In the genomic region with DNA sequence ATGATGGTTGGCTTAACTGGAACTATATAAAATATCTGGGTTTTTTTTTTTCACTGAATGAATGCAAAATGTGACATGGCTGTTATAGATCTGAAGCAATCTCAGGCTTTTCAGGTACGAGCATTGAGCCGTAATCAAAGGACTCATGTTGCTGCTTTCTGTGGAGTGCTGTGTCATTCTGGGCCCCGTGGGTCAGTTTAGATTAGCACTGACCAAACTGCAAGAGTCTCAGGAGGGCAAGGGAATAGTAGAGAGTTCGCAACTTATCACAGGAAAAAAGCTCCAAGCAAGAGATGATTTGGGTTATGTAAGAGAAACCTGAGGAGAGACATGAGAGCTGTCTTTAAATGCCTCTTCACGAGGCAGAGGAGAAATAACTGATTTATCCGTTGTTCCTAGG, we compare ENCODE assay signal across 1 cellular context.
TF ChIP-seq lines count a peak whose summit lies in the region.

No MANE protein-coding gene starts in this region.

TF ChIP-seq in K562, 482 proteins besides CTCF, POLR2A, EP300 and RAD21 (continues in another document):
- TF ChIP-seq ZNF354B (CRISPR knock-in tag; IDR thresholded peaks at IDR 0.05) (no peak), IRF2 (CRISPR knock-in tag; IDR thresholded peaks at IDR 0.05) (no peak), POLR3A (IDR thresholded peaks at IDR 0.05; ENCODE audit: borderline replicate concordance, extremely low read depth, insufficient read depth, insufficient read length) (no peak), CLOCK (CRISPR knock-in tag; IDR thresholded peaks at IDR 0.05; ENCODE audit: borderline replicate concordance) (no peak), ATF2 (CRISPR knock-in tag; IDR thresholded peaks at IDR 0.05) (no peak), CEBPB (tag; IDR thresholded peaks at IDR 0.05) (0 out of 2 replicates have a peak, but pooled peaks have one; percentile 14), XRCC3 (IDR thresholded peaks at IDR 0.05) (no peak), SRSF3 (IDR thresholded peaks at IDR 0.05; ENCODE audit: insufficient read depth, low read length) (no peak), STAG1 (CRISPR knock-in tag; IDR thresholded peaks at IDR 0.05; ENCODE audit: borderline replicate concordance) (no peak), SRSF7 (optimal IDR thresholded peaks at IDR 0.05; ENCODE audit: low read depth, low read length) (no peak), MAFF (IDR thresholded peaks at IDR 0.05; ENCODE audit: low read length) (peak; percentile 67; the same call in 1 of the 2 replicates), CBX1 (IDR thresholded peaks at IDR 0.05; ENCODE audit: low read depth) (no peak), RCOR1 (IDR thresholded peaks at IDR 0.05; ENCODE audit: borderline replicate concordance in 1 of 2, low read depth in 2 of 2, low read length in 2 of 2) (peak in 1 of 2 experiments; percentile 84; a peak in 2 of 4 replicates), FUS (optimal IDR thresholded peaks at IDR 0.05; ENCODE audit: low read depth, low read length) (no peak), ZNF175 (CRISPR knock-in tag; IDR thresholded peaks at IDR 0.05; ENCODE audit: low read depth) (no peak), HBP1 (CRISPR knock-in tag; IDR thresholded peaks at IDR 0.05) (no peak), TCF3 (CRISPR knock-in tag; IDR thresholded peaks at IDR 0.05) (peak; percentile 44; the same call in 1 of the 2 replicates), EGR1 (conservative IDR thresholded peaks at IDR 0.05) (no peak), NFE2 (IDR thresholded peaks at IDR 0.05; ENCODE audit: low read depth) (peak; percentile 92), TEAD4 (IDR thresholded peaks at IDR 0.05; ENCODE audit: low read length) (peak; percentile 20; the same call in 1 of the 2 replicates), TEAD4 (CRISPR knock-in tag; IDR thresholded peaks at IDR 0.05; ENCODE audit: borderline replicate concordance) (no peak), MAFG (tag; conservative IDR thresholded peaks at IDR 0.05) (peak; percentile 73), SLC30A9 (CRISPR knock-in tag; IDR thresholded peaks at IDR 0.05) (no peak), CAMTA2 (CRISPR knock-in tag; conservative IDR thresholded peaks at IDR 0.05) (no peak), SRSF9 (IDR thresholded peaks at IDR 0.05; ENCODE audit: borderline replicate concordance, low read depth, low read length) (no peak), ZNF583 (CRISPR knock-in tag; IDR thresholded peaks at IDR 0.05) (no peak), IFI16 (CRISPR knock-in tag; IDR thresholded peaks at IDR 0.05) (no peak), ZNF12 (CRISPR knock-in tag; IDR thresholded peaks at IDR 0.05) (no peak), ELF4 (CRISPR knock-in tag; IDR thresholded peaks at IDR 0.05) (no peak), TEAD2 (tag; IDR thresholded peaks at IDR 0.05) (no peak), PML (IDR thresholded peaks at IDR 0.05; ENCODE audit: low read length) (no peak), KLF13 (tag; IDR thresholded peaks at IDR 0.05; ENCODE audit: borderline replicate concordance, low read depth) (no peak), ETV1 (tag; conservative IDR thresholded peaks at IDR 0.05; ENCODE audit: low read depth) (no peak), HES1 (IDR thresholded peaks at IDR 0.05; ENCODE audit: low read depth) (no peak), BDP1 (IDR thresholded peaks at IDR 0.05; ENCODE audit: insufficient read depth, insufficient read length) (no peak), E2F6 (IDR thresholded peaks at IDR 0.05; ENCODE audit: borderline replicate concordance in 1 of 2, extremely low read depth in 1 of 2, insufficient read depth in 1 of 2, insufficient read length in 1 of 2, low read depth in 1 of 2, low read length in 1 of 2, poor library complexity in 1 of 2, severe bottlenecking in 1 of 2) (no peak)
- TF ChIP-seq, protein P1, sequence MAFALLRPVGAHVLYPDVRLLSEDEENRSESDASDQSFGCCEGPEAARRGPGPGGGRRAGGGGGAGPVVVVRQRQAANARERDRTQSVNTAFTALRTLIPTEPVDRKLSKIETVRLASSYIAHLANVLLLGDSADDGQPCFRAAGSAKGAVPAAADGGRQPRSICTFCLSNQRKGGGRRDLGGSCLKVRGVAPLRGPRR (CRISPR knock-in tag; IDR thresholded peaks at IDR 0.05): no peak
- TF ChIP-seq, protein P2, sequence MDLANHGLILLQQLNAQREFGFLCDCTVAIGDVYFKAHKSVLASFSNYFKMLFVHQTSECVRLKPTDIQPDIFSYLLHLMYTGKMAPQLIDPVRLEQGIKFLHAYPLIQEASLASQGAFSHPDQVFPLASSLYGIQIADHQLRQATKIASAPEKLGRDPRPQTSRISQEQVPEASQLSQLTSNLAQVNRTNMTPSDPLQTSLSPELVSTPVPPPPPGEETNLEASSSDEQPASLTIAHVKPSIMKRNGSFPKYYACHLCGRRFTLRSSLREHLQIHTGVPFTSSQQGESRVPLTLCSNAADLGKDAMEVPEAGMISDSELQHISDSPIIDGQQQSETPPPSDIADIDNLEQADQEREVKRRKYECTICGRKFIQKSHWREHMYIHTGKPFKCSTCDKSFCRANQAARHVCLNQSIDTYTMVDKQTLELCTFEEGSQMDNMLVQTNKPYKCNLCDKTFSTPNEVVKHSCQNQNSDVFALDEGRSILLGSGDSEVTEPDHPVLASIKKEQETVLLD (IDR thresholded peaks at IDR 0.05): no peak
- TF ChIP-seq, protein P3, sequence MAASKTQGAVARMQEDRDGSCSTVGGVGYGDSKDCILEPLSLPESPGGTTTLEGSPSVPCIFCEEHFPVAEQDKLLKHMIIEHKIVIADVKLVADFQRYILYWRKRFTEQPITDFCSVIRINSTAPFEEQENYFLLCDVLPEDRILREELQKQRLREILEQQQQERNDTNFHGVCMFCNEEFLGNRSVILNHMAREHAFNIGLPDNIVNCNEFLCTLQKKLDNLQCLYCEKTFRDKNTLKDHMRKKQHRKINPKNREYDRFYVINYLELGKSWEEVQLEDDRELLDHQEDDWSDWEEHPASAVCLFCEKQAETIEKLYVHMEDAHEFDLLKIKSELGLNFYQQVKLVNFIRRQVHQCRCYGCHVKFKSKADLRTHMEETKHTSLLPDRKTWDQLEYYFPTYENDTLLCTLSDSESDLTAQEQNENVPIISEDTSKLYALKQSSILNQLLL (CRISPR knock-in tag; IDR thresholded peaks at IDR 0.05; ENCODE audit: borderline replicate concordance): no peak
- TF ChIP-seq, protein P4, sequence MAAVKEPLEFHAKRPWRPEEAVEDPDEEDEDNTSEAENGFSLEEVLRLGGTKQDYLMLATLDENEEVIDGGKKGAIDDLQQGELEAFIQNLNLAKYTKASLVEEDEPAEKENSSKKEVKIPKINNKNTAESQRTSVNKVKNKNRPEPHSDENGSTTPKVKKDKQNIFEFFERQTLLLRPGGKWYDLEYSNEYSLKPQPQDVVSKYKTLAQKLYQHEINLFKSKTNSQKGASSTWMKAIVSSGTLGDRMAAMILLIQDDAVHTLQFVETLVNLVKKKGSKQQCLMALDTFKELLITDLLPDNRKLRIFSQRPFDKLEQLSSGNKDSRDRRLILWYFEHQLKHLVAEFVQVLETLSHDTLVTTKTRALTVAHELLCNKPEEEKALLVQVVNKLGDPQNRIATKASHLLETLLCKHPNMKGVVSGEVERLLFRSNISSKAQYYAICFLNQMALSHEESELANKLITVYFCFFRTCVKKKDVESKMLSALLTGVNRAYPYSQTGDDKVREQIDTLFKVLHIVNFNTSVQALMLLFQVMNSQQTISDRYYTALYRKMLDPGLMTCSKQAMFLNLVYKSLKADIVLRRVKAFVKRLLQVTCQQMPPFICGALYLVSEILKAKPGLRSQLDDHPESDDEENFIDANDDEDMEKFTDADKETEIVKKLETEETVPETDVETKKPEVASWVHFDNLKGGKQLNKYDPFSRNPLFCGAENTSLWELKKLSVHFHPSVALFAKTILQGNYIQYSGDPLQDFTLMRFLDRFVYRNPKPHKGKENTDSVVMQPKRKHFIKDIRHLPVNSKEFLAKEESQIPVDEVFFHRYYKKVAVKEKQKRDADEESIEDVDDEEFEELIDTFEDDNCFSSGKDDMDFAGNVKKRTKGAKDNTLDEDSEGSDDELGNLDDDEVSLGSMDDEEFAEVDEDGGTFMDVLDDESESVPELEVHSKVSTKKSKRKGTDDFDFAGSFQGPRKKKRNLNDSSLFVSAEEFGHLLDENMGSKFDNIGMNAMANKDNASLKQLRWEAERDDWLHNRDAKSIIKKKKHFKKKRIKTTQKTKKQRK (IDR thresholded peaks at IDR 0.05; ENCODE audit: borderline replicate concordance, low read depth, low read length): no peak
- TF ChIP-seq, protein P5, sequence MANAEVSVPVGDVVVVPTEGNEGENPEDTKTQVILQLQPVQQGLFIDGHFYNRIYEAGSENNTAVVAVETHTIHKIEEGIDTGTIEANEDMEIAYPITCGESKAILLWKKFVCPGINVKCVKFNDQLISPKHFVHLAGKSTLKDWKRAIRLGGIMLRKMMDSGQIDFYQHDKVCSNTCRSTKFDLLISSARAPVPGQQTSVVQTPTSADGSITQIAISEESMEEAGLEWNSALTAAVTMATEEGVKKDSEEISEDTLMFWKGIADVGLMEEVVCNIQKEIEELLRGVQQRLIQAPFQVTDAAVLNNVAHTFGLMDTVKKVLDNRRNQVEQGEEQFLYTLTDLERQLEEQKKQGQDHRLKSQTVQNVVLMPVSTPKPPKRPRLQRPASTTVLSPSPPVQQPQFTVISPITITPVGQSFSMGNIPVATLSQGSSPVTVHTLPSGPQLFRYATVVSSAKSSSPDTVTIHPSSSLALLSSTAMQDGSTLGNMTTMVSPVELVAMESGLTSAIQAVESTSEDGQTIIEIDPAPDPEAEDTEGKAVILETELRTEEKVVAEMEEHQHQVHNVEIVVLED (CRISPR knock-in tag; IDR thresholded peaks at IDR 0.05): no peak
- TF ChIP-seq, protein P6, sequence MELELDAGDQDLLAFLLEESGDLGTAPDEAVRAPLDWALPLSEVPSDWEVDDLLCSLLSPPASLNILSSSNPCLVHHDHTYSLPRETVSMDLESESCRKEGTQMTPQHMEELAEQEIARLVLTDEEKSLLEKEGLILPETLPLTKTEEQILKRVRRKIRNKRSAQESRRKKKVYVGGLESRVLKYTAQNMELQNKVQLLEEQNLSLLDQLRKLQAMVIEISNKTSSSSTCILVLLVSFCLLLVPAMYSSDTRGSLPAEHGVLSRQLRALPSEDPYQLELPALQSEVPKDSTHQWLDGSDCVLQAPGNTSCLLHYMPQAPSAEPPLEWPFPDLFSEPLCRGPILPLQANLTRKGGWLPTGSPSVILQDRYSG (tag; conservative IDR thresholded peaks at IDR 0.05; ENCODE audit: low read depth): no peak
- TF ChIP-seq, protein P7, sequence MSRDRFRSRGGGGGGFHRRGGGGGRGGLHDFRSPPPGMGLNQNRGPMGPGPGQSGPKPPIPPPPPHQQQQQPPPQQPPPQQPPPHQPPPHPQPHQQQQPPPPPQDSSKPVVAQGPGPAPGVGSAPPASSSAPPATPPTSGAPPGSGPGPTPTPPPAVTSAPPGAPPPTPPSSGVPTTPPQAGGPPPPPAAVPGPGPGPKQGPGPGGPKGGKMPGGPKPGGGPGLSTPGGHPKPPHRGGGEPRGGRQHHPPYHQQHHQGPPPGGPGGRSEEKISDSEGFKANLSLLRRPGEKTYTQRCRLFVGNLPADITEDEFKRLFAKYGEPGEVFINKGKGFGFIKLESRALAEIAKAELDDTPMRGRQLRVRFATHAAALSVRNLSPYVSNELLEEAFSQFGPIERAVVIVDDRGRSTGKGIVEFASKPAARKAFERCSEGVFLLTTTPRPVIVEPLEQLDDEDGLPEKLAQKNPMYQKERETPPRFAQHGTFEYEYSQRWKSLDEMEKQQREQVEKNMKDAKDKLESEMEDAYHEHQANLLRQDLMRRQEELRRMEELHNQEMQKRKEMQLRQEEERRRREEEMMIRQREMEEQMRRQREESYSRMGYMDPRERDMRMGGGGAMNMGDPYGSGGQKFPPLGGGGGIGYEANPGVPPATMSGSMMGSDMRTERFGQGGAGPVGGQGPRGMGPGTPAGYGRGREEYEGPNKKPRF (IDR thresholded peaks at IDR 0.05; ENCODE audit: low read depth, low read length): no peak
